In the genomic region with DNA sequence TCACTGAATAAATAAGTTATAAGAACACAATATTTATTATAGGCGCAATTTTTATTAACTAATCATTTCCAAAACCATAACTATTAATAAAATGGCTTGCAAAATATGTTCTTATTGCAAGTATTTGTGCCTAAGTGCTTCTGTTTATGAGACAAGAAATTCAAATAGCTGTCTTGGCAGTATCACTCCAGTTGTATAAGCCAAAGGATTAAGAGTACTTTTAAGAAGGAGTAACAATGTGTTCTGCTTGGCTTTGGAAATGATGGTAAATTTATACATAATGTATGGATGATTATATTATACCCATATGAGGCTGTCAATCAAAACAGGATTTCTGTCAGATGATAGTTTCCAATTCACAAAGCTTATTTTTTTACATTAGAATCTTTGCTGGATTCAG, we compare ENCODE assay signal across 2 cellular contexts.
TF ChIP-seq lines count a peak whose summit lies in the region.

No MANE protein-coding gene starts in this region.

TF ChIP-seq in A549, 52 proteins besides CTCF, POLR2A, EP300 and RAD21:
- TF ChIP-seq, protein P1, sequence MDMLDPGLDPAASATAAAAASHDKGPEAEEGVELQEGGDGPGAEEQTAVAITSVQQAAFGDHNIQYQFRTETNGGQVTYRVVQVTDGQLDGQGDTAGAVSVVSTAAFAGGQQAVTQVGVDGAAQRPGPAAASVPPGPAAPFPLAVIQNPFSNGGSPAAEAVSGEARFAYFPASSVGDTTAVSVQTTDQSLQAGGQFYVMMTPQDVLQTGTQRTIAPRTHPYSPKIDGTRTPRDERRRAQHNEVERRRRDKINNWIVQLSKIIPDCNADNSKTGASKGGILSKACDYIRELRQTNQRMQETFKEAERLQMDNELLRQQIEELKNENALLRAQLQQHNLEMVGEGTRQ (IDR thresholded peaks at IDR 0.05), result no peak
- TF ChIP-seq, protein P2, sequence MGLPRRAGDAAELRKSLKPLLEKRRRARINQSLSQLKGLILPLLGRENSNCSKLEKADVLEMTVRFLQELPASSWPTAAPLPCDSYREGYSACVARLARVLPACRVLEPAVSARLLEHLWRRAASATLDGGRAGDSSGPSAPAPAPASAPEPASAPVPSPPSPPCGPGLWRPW (IDR thresholded peaks at IDR 0.05), result no peak
- TF ChIP-seq MYC (IDR thresholded peaks at IDR 0.05; ENCODE audit: borderline replicate concordance, low read length), result no peak
- TF ChIP-seq PHF8 (IDR thresholded peaks at IDR 0.05; ENCODE audit: borderline replicate concordance, low read depth), result no peak
- TF ChIP-seq, protein P3, sequence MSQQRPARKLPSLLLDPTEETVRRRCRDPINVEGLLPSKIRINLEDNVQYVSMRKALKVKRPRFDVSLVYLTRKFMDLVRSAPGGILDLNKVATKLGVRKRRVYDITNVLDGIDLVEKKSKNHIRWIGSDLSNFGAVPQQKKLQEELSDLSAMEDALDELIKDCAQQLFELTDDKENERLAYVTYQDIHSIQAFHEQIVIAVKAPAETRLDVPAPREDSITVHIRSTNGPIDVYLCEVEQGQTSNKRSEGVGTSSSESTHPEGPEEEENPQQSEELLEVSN (IDR thresholded peaks at IDR 0.05; ENCODE audit: borderline replicate concordance, low read depth), result no peak
- TF ChIP-seq EHMT2 (IDR thresholded peaks at IDR 0.05; ENCODE audit: low read depth), result no peak
- TF ChIP-seq, protein P4, sequence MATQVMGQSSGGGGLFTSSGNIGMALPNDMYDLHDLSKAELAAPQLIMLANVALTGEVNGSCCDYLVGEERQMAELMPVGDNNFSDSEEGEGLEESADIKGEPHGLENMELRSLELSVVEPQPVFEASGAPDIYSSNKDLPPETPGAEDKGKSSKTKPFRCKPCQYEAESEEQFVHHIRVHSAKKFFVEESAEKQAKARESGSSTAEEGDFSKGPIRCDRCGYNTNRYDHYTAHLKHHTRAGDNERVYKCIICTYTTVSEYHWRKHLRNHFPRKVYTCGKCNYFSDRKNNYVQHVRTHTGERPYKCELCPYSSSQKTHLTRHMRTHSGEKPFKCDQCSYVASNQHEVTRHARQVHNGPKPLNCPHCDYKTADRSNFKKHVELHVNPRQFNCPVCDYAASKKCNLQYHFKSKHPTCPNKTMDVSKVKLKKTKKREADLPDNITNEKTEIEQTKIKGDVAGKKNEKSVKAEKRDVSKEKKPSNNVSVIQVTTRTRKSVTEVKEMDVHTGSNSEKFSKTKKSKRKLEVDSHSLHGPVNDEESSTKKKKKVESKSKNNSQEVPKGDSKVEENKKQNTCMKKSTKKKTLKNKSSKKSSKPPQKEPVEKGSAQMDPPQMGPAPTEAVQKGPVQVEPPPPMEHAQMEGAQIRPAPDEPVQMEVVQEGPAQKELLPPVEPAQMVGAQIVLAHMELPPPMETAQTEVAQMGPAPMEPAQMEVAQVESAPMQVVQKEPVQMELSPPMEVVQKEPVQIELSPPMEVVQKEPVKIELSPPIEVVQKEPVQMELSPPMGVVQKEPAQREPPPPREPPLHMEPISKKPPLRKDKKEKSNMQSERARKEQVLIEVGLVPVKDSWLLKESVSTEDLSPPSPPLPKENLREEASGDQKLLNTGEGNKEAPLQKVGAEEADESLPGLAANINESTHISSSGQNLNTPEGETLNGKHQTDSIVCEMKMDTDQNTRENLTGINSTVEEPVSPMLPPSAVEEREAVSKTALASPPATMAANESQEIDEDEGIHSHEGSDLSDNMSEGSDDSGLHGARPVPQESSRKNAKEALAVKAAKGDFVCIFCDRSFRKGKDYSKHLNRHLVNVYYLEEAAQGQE (IDR thresholded peaks at IDR 0.05), result no peak
- TF ChIP-seq BHLHE40 (IDR thresholded peaks at IDR 0.05; ENCODE audit: low read depth, low read length), result no peak
- no peak for TF ChIP-seq JUN (IDR thresholded peaks at IDR 0.05)
- no peak for TF ChIP-seq TP53 (CRISPR knock-in tag; IDR thresholded peaks at IDR 0.05)
- no peak for TF ChIP-seq HOXA7 (CRISPR knock-in tag; IDR thresholded peaks at IDR 0.05)
- no peak for TF ChIP-seq GATA3 (IDR thresholded peaks at IDR 0.05; ENCODE audit: borderline replicate concordance)
- no peak for TF ChIP-seq MAZ (IDR thresholded peaks at IDR 0.05; ENCODE audit: borderline replicate concordance, low read depth, low read length)
- TF ChIP-seq, protein P5, sequence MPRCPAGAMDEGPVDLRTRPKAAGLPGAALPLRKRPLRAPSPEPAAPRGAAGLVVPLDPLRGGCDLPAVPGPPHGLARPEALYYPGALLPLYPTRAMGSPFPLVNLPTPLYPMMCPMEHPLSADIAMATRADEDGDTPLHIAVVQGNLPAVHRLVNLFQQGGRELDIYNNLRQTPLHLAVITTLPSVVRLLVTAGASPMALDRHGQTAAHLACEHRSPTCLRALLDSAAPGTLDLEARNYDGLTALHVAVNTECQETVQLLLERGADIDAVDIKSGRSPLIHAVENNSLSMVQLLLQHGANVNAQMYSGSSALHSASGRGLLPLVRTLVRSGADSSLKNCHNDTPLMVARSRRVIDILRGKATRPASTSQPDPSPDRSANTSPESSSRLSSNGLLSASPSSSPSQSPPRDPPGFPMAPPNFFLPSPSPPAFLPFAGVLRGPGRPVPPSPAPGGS (IDR thresholded peaks at IDR 0.05), result no peak
- TF ChIP-seq SMC3 (IDR thresholded peaks at IDR 0.05), result no peak
- TF ChIP-seq, protein P6, sequence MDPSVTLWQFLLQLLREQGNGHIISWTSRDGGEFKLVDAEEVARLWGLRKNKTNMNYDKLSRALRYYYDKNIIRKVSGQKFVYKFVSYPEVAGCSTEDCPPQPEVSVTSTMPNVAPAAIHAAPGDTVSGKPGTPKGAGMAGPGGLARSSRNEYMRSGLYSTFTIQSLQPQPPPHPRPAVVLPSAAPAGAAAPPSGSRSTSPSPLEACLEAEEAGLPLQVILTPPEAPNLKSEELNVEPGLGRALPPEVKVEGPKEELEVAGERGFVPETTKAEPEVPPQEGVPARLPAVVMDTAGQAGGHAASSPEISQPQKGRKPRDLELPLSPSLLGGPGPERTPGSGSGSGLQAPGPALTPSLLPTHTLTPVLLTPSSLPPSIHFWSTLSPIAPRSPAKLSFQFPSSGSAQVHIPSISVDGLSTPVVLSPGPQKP (IDR thresholded peaks at IDR 0.05; ENCODE audit: low read depth, low read length), result no peak
- TF ChIP-seq ZC3H11A (IDR thresholded peaks at IDR 0.05), result no peak
- TF ChIP-seq, protein P7, sequence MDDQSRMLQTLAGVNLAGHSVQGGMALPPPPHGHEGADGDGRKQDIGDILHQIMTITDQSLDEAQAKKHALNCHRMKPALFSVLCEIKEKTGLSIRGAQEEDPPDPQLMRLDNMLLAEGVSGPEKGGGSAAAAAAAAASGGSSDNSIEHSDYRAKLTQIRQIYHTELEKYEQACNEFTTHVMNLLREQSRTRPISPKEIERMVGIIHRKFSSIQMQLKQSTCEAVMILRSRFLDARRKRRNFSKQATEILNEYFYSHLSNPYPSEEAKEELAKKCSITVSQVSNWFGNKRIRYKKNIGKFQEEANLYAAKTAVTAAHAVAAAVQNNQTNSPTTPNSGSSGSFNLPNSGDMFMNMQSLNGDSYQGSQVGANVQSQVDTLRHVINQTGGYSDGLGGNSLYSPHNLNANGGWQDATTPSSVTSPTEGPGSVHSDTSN (IDR thresholded peaks at IDR 0.05), result no peak
- no peak for TF ChIP-seq JUNB (IDR thresholded peaks at IDR 0.05)
- no peak for TF ChIP-seq ESRRA (IDR thresholded peaks at IDR 0.05; ENCODE audit: borderline replicate concordance, low read length)

TF ChIP-seq in endothelial cell of umbilical vein, 7 proteins besides CTCF, POLR2A, EP300 and RAD21:
- no peak for TF ChIP-seq MYC (IDR thresholded peaks at IDR 0.05; ENCODE audit: low read depth, low read length)
- no peak for TF ChIP-seq FOS (IDR thresholded peaks at IDR 0.05; ENCODE audit: borderline replicate concordance, insufficient read depth, low read length)
- TF ChIP-seq, protein P8, sequence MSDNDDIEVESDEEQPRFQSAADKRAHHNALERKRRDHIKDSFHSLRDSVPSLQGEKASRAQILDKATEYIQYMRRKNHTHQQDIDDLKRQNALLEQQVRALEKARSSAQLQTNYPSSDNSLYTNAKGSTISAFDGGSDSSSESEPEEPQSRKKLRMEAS (IDR thresholded peaks at IDR 0.05; ENCODE audit: insufficient read depth, insufficient read length), result no peak
- TF ChIP-seq GATA2 (IDR thresholded peaks at IDR 0.05; ENCODE audit: insufficient read depth, insufficient read length, low read depth, low read length), result no peak
- TF ChIP-seq EZH2 (IDR thresholded peaks at IDR 0.05; ENCODE audit: borderline replicate concordance, low read depth, low read length, severe bottlenecking), result no peak
- no peak for TF ChIP-seq POLR2AphosphoS5 (IDR thresholded peaks at IDR 0.05; ENCODE audit: insufficient read depth, low read depth, low read length)
- no peak for TF ChIP-seq JUN (IDR thresholded peaks at IDR 0.05; ENCODE audit: borderline replicate concordance, insufficient read depth, insufficient read length, low read depth)
